In genomic region chr5:138623053-138623452, GRCh38 we compare ENCODE assay signal across 17 cellular contexts.
"Had no signal": no experiment of that assay in that cellular context is flagged by ENCODE, and none has a peak within 500 bp of the region (broad histone marks: within the 10 kb centered on the region; RNA-seq: fewer than 3 reads in every experiment).

No MANE protein-coding gene starts in this region.

- H3K27ac ChIP-seq: cardiac muscle cell, colonic mucosa, SJSA1 had no signal

- H3K4me1 Mint-ChIP-seq: activated naive CD8-positive, alpha-beta T cell treated with anti-CD3 and anti-CD28 coated beads for 36 hours; immature natural killer cell had no signal

- H3K4me3 Mint-ChIP-seq: activated CD4-positive, alpha-beta memory T cell treated with anti-CD3 and anti-CD28 coated beads for 36 hours; activated naive CD8-positive, alpha-beta T cell treated with anti-CD3 and anti-CD28 coated beads for 36 hours; immature natural killer cell; natural killer cell treated with Interleukin-12 subunit alpha and Interleukin-12 subunit beta and Interleukin-15 and Interleukin-18, amount 100 ng/mL, for 72 hours; stimulated activated naive CD8-positive, alpha-beta T cell treated with anti-CD3 and anti-CD28 coated beads, Interleukin-15, Interleukin-2, amounts not matched to agents 100 ng/mL and 50 ng/mL, for 24 hours had no signal

- ATAC-seq: left colon; natural killer cell treated with Interleukin-12 subunit alpha and Interleukin-12 subunit beta and Interleukin-15 and Interleukin-18, amount 100 ng/mL, for 72 hours had no signal

- H3K4me3 ChIP-seq: cardiac muscle cell, colonic mucosa, SJSA1 had no signal

- H3K36me3 Mint-ChIP-seq: activated CD4-positive, alpha-beta memory T cell treated with anti-CD3 and anti-CD28 coated beads for 36 hours; activated naive CD8-positive, alpha-beta T cell treated with anti-CD3 and anti-CD28 coated beads for 36 hours; natural killer cell treated with Interleukin-12 subunit alpha and Interleukin-12 subunit beta and Interleukin-15 and Interleukin-18, amount 100 ng/mL, for 72 hours had no signal

- H3K36me3 ChIP-seq: cardiac muscle cell, colonic mucosa, SJSA1 had no signal

- H3K9me3 ChIP-seq: colonic mucosa, SJSA1 had no signal

- H3K9me3 Mint-ChIP-seq: activated CD4-positive, alpha-beta memory T cell treated with anti-CD3 and anti-CD28 coated beads for 36 hours; activated naive CD8-positive, alpha-beta T cell treated with anti-CD3 and anti-CD28 coated beads for 36 hours; immature natural killer cell; natural killer cell treated with Interleukin-12 subunit alpha and Interleukin-12 subunit beta and Interleukin-15 and Interleukin-18, amount 100 ng/mL, for 72 hours; stimulated activated naive CD8-positive, alpha-beta T cell treated with anti-CD3 and anti-CD28 coated beads, Interleukin-15, Interleukin-2, amounts not matched to agents 100 ng/mL and 50 ng/mL, for 24 hours had no signal

- DNase-seq: activated CD4-positive, alpha-beta memory T cell treated with anti-CD3 and anti-CD28 coated beads for 36 hours; activated CD4-positive, CD25-positive, alpha-beta regulatory T cell treated with anti-CD3 and anti-CD28 coated beads, Interleukin-2, amount 50 U/mL, for 72 hours; activated gamma-delta T cell treated with Interleukin-2 at 50 U/mL for 16 hours; activated naive CD8-positive, alpha-beta T cell treated with anti-CD3 and anti-CD28 coated beads for 36 hours; colonic mucosa; effector CD8-positive, alpha-beta T cell; glutamatergic neuron; immature natural killer cell; left colon; mammary epithelial cell; occipital lobe; stimulated activated CD4-positive, alpha-beta T cell treated with anti-CD3 and anti-CD28 coated beads, Interleukin-4, amount 100 ng/mL, for 1 hour; SW 1271 had no signal

- H3K27ac Mint-ChIP-seq: activated CD4-positive, alpha-beta memory T cell treated with anti-CD3 and anti-CD28 coated beads for 36 hours; activated naive CD8-positive, alpha-beta T cell treated with anti-CD3 and anti-CD28 coated beads for 36 hours; immature natural killer cell; natural killer cell treated with Interleukin-12 subunit alpha and Interleukin-12 subunit beta and Interleukin-15 and Interleukin-18, amount 100 ng/mL, for 72 hours; stimulated activated naive CD8-positive, alpha-beta T cell treated with anti-CD3 and anti-CD28 coated beads, Interleukin-15, Interleukin-2, amounts not matched to agents 100 ng/mL and 50 ng/mL, for 24 hours had no signal

- H3K4me1 ChIP-seq: colonic mucosa, SJSA1 had no signal

- H3K27me3 ChIP-seq: cardiac muscle cell, colonic mucosa, SJSA1 had no signal
